ENCODE assay signal across 7 cellular contexts in the genomic region with DNA sequence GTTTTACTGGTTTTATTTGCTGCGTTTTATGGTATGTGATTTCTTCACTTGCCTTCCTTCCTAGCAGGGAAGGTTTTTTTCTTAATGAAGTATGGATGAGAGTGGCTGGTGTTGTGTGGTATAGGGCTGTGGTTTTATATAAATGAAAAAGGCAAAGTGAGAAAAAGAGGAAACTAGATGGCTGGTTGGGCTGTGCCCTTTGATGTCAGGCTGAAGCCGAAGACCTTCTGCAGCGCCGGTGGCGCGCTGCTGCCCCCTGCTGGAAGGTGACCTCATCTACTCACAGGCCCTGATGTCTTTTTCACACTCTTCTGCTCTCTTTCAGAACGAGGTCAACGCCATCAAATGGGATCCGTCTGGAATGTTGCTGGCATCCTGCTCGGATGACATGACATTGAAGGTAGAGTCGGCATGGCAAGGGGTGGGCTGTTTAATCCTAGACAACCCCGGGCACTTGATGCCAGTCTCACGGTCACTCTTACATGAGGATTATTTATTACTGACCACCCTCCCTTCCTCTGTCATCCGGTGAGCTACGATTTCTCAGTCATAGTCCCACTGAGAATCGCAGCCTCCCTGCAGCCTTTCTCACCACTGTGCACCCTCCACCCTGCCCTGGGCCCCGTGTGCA. TPM values are rescaled to one million over a fixed set of nuclear protein-coding genes. Genes with fewer than 3 reads are reported as not detected.
DNase-seq lines count a peak whose midpoint lies in the region; ATAC-seq, FAIRE-seq and TF ChIP-seq lines count a peak whose summit lies in the region.

No MANE protein-coding gene starts in this region.

- RAD21 ChIA-PET in GM12878 (lab: Charles Lee; ENCODE audit: unreplicated experiment), result interaction anchor here (0.6 kb wide), 1 partner anchor 290 kb away, joined by 3 read pairs; no protein-coding TSS in a partner anchor

- no peak for TF ChIP-seq EP300 in GM12878 (IDR thresholded peaks at IDR 0.05; ENCODE audit: borderline replicate concordance in 1 of 2, control insufficient read depth in 1 of 2, low read depth in 2 of 2, low read length in 2 of 2)

- H3K4me1 ChIP-seq in GM12878 (ENCODE audit: control insufficient read depth, insufficient read depth, low read length), result no peaks in the 10 kb centered on the region
- H3K4me1 ChIP-seq in spleen, result peaks cover 0 to 9% (median 3%) of the 10 kb centered on the region in 6 donors

- no TSS peak for BruUV-seq in GM12878 (replicated peaks; lab: Mats Ljungman, UMichigan)

- peak; percentile 99 for FAIRE-seq in GM12892 (lab: Jason Lieb, UNC)
- FAIRE-seq in GM12878 (lab: Jason Lieb, UNC), result peak; percentile 94

- no peaks in the 10 kb centered on the region for H3K79me2 ChIP-seq in GM12878 (ENCODE audit: control insufficient read depth, insufficient read depth, low read length)

- TF ChIP-seq CTCF in GM12878 (IDR thresholded peaks at IDR 0.05 in 2 of 3, conservative IDR thresholded peaks at IDR 0.05 in 1 of 3; ENCODE audit: control insufficient read depth in 2 of 3, extremely low read depth in 1 of 3, insufficient read depth in 1 of 3, low read depth in 3 of 3, low read length in 3 of 3) (peak; percentile 81 to 91 (median 83)), spleen (IDR thresholded peaks at IDR 0.05 in 8 of 11, conservative IDR thresholded peaks at IDR 0.05 in 3 of 11) (peak; percentile 47 to 84 (median 79))

- H3K9me3 ChIP-seq in GM12878 (replicated peaks; ENCODE audit: control insufficient read depth, insufficient read depth, low read length) (no peaks in the 10 kb centered on the region; the same call in 2 of the 3 replicates), spleen (peaks cover 0 to 10% (median 0%) of the 10 kb centered on the region in 8 donors)

- in situ Hi-C loops in GM12878 (cut with MboI), result loop anchor here (5.0 to 25.0 kb wide), 4 partner anchors 354 to 1722 kb away; no protein-coding TSS in a partner anchor

- intact Hi-C loops in GM12878 (cut with micrococcal nuclease; ENCODE audit: unreplicated experiment) (loop anchor here (1.0 to 5.0 kb wide), 6 partner anchors 120 to 888 kb away; no protein-coding TSS in a partner anchor), spleen (cut with DNase I; ENCODE audit: low total_unique reads) (loop anchor here (5.0 kb wide), 1 partner anchor 892 kb away; no protein-coding TSS in a partner anchor)

- no peak for TF ChIP-seq POLR2A in GM12892 (IDR thresholded peaks at IDR 0.05; ENCODE audit: low read depth, low read length)
- TF ChIP-seq POLR2A in GM12878 (IDR thresholded peaks at IDR 0.05; ENCODE audit: low read depth, low read length), result no peak
- no peak for TF ChIP-seq POLR2A in spleen (IDR thresholded peaks at IDR 0.05)

- H4K20me1 ChIP-seq in GM12878 (ENCODE audit: control insufficient read depth, insufficient read depth), result no peaks in the 10 kb centered on the region

- H3K4me3 ChIP-seq in GM12878 (no peak overlapping the region), spleen (no peak overlapping the region)

- CTCF ChIA-PET in GM12878 (lab: Yijun Ruan, JAX), result interaction anchor here (0.9 to 1.9 kb wide), 3 partner anchors 8 to 892 kb away, joined by 4 to 5 read pairs (median 4); no protein-coding TSS in a partner anchor

- H3K4me2 ChIP-seq in GM12878 (ENCODE audit: control insufficient read depth, insufficient read depth), result no peak overlapping the region

- no peak overlapping the region for H3K9ac ChIP-seq in GM12878 (ENCODE audit: control insufficient read depth, insufficient read depth, low read length)

- ATAC-seq in HG02759 (IDR thresholded peaks at IDR 0.05; ENCODE audit: unreplicated experiment) (peak; percentile 84), GM12878 (peak; percentile 95)

- no peaks in the 10 kb centered on the region for H3K27me3 ChIP-seq in GM12878 (replicated peaks in 1 of 2; ENCODE audit: control insufficient read depth in 2 of 2, insufficient read depth in 2 of 2, low read length in 1 of 2)
- no peaks in the 10 kb centered on the region for H3K27me3 ChIP-seq in spleen (replicated peaks in 1 of 7)

- WGBS in GM12878 (ENCODE audit: insufficient coverage, insufficient replicate concordance, low lambda C conversion rate, missing lambda C conversion rate), result 11% methylated on average over 17 of the region's 17 CpGs
- 23 to 29% (median 29%) methylated on average over 15 to 17 of the region's 17 CpGs for WGBS in spleen, 5 donors

- DNase-seq in GM12892 (ENCODE audit: insufficient read length) (peak; percentile 65), NCI-H1694 treated with DMSO at 0.1 percent for 48 hours (lab: John Stamatoyannopoulos, UW) (peak; percentile 20), UCSD-AML1 (lab: John Stamatoyannopoulos, UW; ENCODE audit: unreplicated experiment) (peak; percentile 82), GM12878 (ENCODE audit: low read depth, low spot score) (peak; percentile 42), iPS DF 19.7 (ENCODE audit: low read depth, low spot score) (peak; percentile 25), spleen (peak; percentile 95)

- H2AFZ ChIP-seq in GM12878 (ENCODE audit: control insufficient read depth, low read depth, low read length), result no peak overlapping the region

- TF ChIP-seq RAD21 in GM12878 (IDR thresholded peaks at IDR 0.05; ENCODE audit: insufficient read depth, low read depth, low read length), result peak; percentile 91

- H3K27ac ChIP-seq in GM12878 (ENCODE audit: control insufficient read depth, insufficient read depth) (no peak overlapping the region), spleen (no peak overlapping the region)

- POLR2A ChIA-PET in GM12878 (lab: Charles Lee), result no interaction called here

- H3K36me3 ChIP-seq in GM12878 (ENCODE audit: control insufficient read depth in 2 of 2, insufficient read depth in 2 of 2, low read length in 1 of 2), result no peaks in the 10 kb centered on the region
- H3K36me3 ChIP-seq in spleen, result peaks cover 0 to 69% (median 16%) of the 10 kb centered on the region in 6 donors

- SMC1A ChIA-PET in GM12878 (lab: Charles Lee; ENCODE audit: uncharacterized antibody, unreplicated experiment), result interaction anchor here (0.6 to 1.4 kb wide), 3 partner anchors 28 to 1519 kb away, joined by 3 to 5 read pairs (median 3); no protein-coding TSS in a partner anchor

TF ChIP-seq in GM12878, 131 proteins besides CTCF, POLR2A, EP300 and RAD21 (continues in another document):
- TF ChIP-seq NFIC (IDR thresholded peaks at IDR 0.05; ENCODE audit: low read depth, low read length), result no peak
- no peak for TF ChIP-seq PAX8 (IDR thresholded peaks at IDR 0.05)
- TF ChIP-seq, protein P1, sequence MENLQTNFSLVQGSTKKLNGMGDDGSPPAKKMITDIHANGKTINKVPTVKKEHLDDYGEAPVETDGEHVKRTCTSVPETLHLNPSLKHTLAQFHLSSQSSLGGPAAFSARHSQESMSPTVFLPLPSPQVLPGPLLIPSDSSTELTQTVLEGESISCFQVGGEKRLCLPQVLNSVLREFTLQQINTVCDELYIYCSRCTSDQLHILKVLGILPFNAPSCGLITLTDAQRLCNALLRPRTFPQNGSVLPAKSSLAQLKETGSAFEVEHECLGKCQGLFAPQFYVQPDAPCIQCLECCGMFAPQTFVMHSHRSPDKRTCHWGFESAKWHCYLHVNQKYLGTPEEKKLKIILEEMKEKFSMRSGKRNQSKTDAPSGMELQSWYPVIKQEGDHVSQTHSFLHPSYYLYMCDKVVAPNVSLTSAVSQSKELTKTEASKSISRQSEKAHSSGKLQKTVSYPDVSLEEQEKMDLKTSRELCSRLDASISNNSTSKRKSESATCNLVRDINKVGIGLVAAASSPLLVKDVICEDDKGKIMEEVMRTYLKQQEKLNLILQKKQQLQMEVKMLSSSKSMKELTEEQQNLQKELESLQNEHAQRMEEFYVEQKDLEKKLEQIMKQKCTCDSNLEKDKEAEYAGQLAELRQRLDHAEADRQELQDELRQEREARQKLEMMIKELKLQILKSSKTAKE (IDR thresholded peaks at IDR 0.05; ENCODE audit: low read depth, poor library complexity, severe bottlenecking), result no peak
- no peak for TF ChIP-seq CREM (IDR thresholded peaks at IDR 0.05; ENCODE audit: low read depth)
- no peak for TF ChIP-seq KLF5 (IDR thresholded peaks at IDR 0.05; ENCODE audit: partially characterized antibody)
- peak; percentile 42; the same call in 1 of the 2 replicates for TF ChIP-seq RUNX3 (IDR thresholded peaks at IDR 0.05; ENCODE audit: low read length)
- TF ChIP-seq TCF7 (IDR thresholded peaks at IDR 0.05; ENCODE audit: borderline replicate concordance), result peak; percentile 85
- TF ChIP-seq MYB (IDR thresholded peaks at IDR 0.05; ENCODE audit: borderline replicate concordance, low read depth, low read length), result no peak
- no peak for TF ChIP-seq POU2F2 (IDR thresholded peaks at IDR 0.05; ENCODE audit: borderline replicate concordance, low read depth, low read length)
- no peak for TF ChIP-seq CHD2 (IDR thresholded peaks at IDR 0.05; ENCODE audit: borderline replicate concordance, low read depth, low read length)
- TF ChIP-seq CBFB (IDR thresholded peaks at IDR 0.05; ENCODE audit: low read depth), result no peak

RNA-seq across cellular contexts. Expression of a gene that starts 56.6 kb away (rescaled TPM):
- not detected for polyA plus RNA-seq in GM12892 (2012; ENCODE audit: missing spikeins)
- total RNA-seq in GM12878 (2013; cell fraction: nucleolus; rRNA removed), result not detected in 2 replicates
- 0.11 and 0.16 TPM in 2 replicates for total RNA-seq in GM12878 (2014; rRNA removed)
- total RNA-seq in GM12878 (2014; rRNA removed; fragmentation: Illumina TruSeq; extraction: Trizol), result not detected in 2 replicates
- not detected in 2 replicates for total RNA-seq in GM12878 (2021)
- not detected for polyA plus RNA-seq in GM12878 (2011; ENCODE audit: low read depth)
- 0.14 and 0.19 TPM in 2 replicates for polyA plus RNA-seq in GM12878 (2011; rRNA removed)
- 0.07 and 0.10 TPM in 2 replicates for polyA plus RNA-seq in GM12878 (2011; cell fraction: cytosol; rRNA removed)
- polyA plus RNA-seq in GM12878 (2011; cell fraction: nucleus; rRNA removed), result 0.10 and 0.20 TPM in 2 replicates
- not detected in 2 replicates for polyA plus RNA-seq in GM12878 (2012)
- not detected in 2 replicates for polyA plus RNA-seq in GM12878 (2014; fragmentation: Illumina TruSeq; extraction: Trizol)
- under 1 TPM; 0.05 to 0.31 TPM for polyA plus RNA-seq in GM12878 (2014; fragmentation: Nextera tagmentation; extraction: Ambion mirVana)
- 0.15 and 0.36 TPM in 2 replicates for polyA plus RNA-seq in GM12878 (2014; rRNA removed)
- polyA plus RNA-seq in GM12878 (2016; fragmentation: Nextera tagmentation; extraction: Ambion mirVana), result not detected
- polyA minus RNA-seq in GM12878 (2011; rRNA and poly(A)+ RNA removed), result not detected in 2 replicates
- polyA minus RNA-seq in GM12878 (2011; cell fraction: cytosol; rRNA and poly(A)+ RNA removed), result not detected in 2 replicates
- not detected in 2 replicates for polyA minus RNA-seq in GM12878 (2011; cell fraction: nucleus; rRNA and poly(A)+ RNA removed)
- total RNA-seq in spleen, result not detected
- polyA plus RNA-seq in spleen, result under 1 TPM in 1 of 3 donors, not detected in 2; 0.17 TPM

Comparison
In these comparisons a context has a peak if more than half of its experiments do, and no peak if none do; other contexts are left out.
1. DNase-seq: peak in every context shown above with its lines; median percentile 95 in spleen; 82 in UCSD-AML1; 65 in GM12892; 42 in GM12878; 25 in iPS DF 19.7; 20 in NCI-H1694 treated with DMSO at 0.1 percent for 48 hours.